Comparison of ENCODE assay signal across 1 cellular context in genomic region chr15:80058851-80059785, GRCh38.
TF ChIP-seq lines count a peak whose summit lies in the region.

ZFAND6 (plus strand) TSS chr15:80059676; CDS start chr15:80120345, 60,669 bp downstream.

TF ChIP-seq in HepG2, 621 proteins besides CTCF, POLR2A, EP300 and RAD21 (continued from another document and continues in another):
- TF ChIP-seq, protein P1, sequence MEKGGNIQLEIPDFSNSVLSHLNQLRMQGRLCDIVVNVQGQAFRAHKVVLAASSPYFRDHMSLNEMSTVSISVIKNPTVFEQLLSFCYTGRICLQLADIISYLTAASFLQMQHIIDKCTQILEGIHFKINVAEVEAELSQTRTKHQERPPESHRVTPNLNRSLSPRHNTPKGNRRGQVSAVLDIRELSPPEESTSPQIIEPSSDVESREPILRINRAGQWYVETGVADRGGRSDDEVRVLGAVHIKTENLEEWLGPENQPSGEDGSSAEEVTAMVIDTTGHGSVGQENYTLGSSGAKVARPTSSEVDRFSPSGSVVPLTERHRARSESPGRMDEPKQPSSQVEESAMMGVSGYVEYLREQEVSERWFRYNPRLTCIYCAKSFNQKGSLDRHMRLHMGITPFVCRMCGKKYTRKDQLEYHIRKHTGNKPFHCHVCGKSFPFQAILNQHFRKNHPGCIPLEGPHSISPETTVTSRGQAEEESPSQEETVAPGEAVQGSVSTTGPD (CRISPR knock-in tag; IDR thresholded peaks at IDR 0.05): no peak
- TF ChIP-seq DRAP1 (CRISPR knock-in tag; IDR thresholded peaks at IDR 0.05) (peak; percentile 96), ZBTB3 (CRISPR knock-in tag; IDR thresholded peaks at IDR 0.05; ENCODE audit: borderline replicate concordance, low read depth) (no peak), SOX6 (IDR thresholded peaks at IDR 0.05) (no peak), SOX6 (CRISPR knock-in tag; IDR thresholded peaks at IDR 0.05) (peak; percentile 45; the same call in 1 of the 2 replicates), ZNF546 (CRISPR knock-in tag; conservative IDR thresholded peaks at IDR 0.05) (no peak), SMC3 (IDR thresholded peaks at IDR 0.05; ENCODE audit: low read length) (no peak), ZBTB25 (CRISPR knock-in tag; IDR thresholded peaks at IDR 0.05) (peak; percentile 51; the same call in 1 of the 2 replicates), MED13 (CRISPR knock-in tag; IDR thresholded peaks at IDR 0.05) (no peak), RFX3 (CRISPR knock-in tag; IDR thresholded peaks at IDR 0.05) (no peak), ZNF557 (CRISPR knock-in tag; IDR thresholded peaks at IDR 0.05) (no peak), ARID5B (CRISPR knock-in tag; IDR thresholded peaks at IDR 0.05) (no peak; the same call in 1 of the 2 replicates), ZNF792 (CRISPR knock-in tag; IDR thresholded peaks at IDR 0.05) (peak; percentile 29; the same call in 1 of the 2 replicates), U2AF1 (optimal IDR thresholded peaks at IDR 0.05; ENCODE audit: low read depth, low read length) (no peak), CBX2 (IDR thresholded peaks at IDR 0.05; ENCODE audit: low read depth, low read length) (no peak), CBX2 (CRISPR knock-in tag; IDR thresholded peaks at IDR 0.05; ENCODE audit: low read depth) (no peak), ZNF34 (CRISPR knock-in tag; IDR thresholded peaks at IDR 0.05; ENCODE audit: borderline replicate concordance) (no peak), AGO2 (optimal IDR thresholded peaks at IDR 0.05; ENCODE audit: low read depth, low read length) (peak; percentile 9), TBL1XR1 (IDR thresholded peaks at IDR 0.05; ENCODE audit: borderline replicate concordance, low read length, partially characterized antibody) (peak; percentile 56), KDM1A (CRISPR knock-in tag; IDR thresholded peaks at IDR 0.05) (no peak), FOXK1 (CRISPR knock-in tag; IDR thresholded peaks at IDR 0.05; ENCODE audit: borderline replicate concordance, low read depth) (no peak), ZNF782 (CRISPR knock-in tag; IDR thresholded peaks at IDR 0.05; ENCODE audit: borderline replicate concordance) (peak; percentile 55; the same call in 1 of the 2 replicates), MATR3 (CRISPR knock-in tag; IDR thresholded peaks at IDR 0.05) (no peak)
- TF ChIP-seq, protein P2, sequence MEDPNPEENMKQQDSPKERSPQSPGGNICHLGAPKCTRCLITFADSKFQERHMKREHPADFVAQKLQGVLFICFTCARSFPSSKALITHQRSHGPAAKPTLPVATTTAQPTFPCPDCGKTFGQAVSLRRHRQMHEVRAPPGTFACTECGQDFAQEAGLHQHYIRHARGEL (CRISPR knock-in tag; IDR thresholded peaks at IDR 0.05): no peak
- TF ChIP-seq, protein P3, sequence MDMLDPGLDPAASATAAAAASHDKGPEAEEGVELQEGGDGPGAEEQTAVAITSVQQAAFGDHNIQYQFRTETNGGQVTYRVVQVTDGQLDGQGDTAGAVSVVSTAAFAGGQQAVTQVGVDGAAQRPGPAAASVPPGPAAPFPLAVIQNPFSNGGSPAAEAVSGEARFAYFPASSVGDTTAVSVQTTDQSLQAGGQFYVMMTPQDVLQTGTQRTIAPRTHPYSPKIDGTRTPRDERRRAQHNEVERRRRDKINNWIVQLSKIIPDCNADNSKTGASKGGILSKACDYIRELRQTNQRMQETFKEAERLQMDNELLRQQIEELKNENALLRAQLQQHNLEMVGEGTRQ (IDR thresholded peaks at IDR 0.05; ENCODE audit: low read depth, low read length): no peak
- TF ChIP-seq, protein P3 (CRISPR knock-in tag; IDR thresholded peaks at IDR 0.05; ENCODE audit: borderline replicate concordance): no peak
- TF ChIP-seq, protein P4, sequence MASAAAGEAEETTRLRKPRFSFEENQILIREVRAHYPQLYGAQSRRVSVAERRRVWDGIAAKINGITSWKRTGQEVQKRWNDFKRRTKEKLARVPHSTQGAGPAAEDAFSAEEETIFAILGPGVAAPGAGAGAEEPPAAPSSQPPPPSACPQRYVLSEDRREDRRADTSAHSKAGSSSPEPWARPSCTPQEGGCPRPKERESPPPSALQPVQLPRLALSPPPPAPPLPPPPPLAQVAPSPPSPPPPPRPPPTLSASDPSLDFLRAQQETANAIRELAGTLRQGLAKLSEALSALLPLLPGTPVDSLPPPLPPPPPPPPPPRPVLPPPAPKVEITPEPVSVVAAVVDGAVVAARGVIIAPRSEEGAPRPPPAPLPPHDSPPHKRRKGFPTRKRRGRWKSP (CRISPR knock-in tag; IDR thresholded peaks at IDR 0.05): peak; percentile 78; the same call in 1 of the 2 replicates
- TF ChIP-seq, protein P5, sequence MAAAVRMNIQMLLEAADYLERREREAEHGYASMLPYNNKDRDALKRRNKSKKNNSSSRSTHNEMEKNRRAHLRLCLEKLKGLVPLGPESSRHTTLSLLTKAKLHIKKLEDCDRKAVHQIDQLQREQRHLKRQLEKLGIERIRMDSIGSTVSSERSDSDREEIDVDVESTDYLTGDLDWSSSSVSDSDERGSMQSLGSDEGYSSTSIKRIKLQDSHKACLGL (CRISPR knock-in tag; IDR thresholded peaks at IDR 0.05): 0 out of 2 replicates have a peak, but pooled peaks have one; percentile 38
- TF ChIP-seq, protein P6, sequence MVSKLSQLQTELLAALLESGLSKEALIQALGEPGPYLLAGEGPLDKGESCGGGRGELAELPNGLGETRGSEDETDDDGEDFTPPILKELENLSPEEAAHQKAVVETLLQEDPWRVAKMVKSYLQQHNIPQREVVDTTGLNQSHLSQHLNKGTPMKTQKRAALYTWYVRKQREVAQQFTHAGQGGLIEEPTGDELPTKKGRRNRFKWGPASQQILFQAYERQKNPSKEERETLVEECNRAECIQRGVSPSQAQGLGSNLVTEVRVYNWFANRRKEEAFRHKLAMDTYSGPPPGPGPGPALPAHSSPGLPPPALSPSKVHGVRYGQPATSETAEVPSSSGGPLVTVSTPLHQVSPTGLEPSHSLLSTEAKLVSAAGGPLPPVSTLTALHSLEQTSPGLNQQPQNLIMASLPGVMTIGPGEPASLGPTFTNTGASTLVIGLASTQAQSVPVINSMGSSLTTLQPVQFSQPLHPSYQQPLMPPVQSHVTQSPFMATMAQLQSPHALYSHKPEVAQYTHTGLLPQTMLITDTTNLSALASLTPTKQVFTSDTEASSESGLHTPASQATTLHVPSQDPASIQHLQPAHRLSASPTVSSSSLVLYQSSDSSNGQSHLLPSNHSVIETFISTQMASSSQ (IDR thresholded peaks at IDR 0.05; ENCODE audit: low read depth): no peak
- TF ChIP-seq, protein P6 (CRISPR knock-in tag; IDR thresholded peaks at IDR 0.05; ENCODE audit: borderline replicate concordance): no peak; the same call in 1 of the 2 replicates
- TF ChIP-seq, protein P7, sequence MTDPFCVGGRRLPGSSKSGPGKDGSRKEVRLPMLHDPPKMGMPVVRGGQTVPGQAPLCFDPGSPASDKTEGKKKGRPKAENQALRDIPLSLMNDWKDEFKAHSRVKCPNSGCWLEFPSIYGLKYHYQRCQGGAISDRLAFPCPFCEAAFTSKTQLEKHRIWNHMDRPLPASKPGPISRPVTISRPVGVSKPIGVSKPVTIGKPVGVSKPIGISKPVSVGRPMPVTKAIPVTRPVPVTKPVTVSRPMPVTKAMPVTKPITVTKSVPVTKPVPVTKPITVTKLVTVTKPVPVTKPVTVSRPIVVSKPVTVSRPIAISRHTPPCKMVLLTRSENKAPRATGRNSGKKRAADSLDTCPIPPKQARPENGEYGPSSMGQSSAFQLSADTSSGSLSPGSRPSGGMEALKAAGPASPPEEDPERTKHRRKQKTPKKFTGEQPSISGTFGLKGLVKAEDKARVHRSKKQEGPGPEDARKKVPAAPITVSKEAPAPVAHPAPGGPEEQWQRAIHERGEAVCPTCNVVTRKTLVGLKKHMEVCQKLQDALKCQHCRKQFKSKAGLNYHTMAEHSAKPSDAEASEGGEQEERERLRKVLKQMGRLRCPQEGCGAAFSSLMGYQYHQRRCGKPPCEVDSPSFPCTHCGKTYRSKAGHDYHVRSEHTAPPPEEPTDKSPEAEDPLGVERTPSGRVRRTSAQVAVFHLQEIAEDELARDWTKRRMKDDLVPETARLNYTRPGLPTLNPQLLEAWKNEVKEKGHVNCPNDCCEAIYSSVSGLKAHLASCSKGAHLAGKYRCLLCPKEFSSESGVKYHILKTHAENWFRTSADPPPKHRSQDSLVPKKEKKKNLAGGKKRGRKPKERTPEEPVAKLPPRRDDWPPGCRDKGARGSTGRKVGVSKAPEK (CRISPR knock-in tag; IDR thresholded peaks at IDR 0.05; ENCODE audit: borderline replicate concordance): no peak
- TF ChIP-seq, protein P8, sequence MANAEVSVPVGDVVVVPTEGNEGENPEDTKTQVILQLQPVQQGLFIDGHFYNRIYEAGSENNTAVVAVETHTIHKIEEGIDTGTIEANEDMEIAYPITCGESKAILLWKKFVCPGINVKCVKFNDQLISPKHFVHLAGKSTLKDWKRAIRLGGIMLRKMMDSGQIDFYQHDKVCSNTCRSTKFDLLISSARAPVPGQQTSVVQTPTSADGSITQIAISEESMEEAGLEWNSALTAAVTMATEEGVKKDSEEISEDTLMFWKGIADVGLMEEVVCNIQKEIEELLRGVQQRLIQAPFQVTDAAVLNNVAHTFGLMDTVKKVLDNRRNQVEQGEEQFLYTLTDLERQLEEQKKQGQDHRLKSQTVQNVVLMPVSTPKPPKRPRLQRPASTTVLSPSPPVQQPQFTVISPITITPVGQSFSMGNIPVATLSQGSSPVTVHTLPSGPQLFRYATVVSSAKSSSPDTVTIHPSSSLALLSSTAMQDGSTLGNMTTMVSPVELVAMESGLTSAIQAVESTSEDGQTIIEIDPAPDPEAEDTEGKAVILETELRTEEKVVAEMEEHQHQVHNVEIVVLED (CRISPR knock-in tag; IDR thresholded peaks at IDR 0.05; ENCODE audit: borderline replicate concordance): no peak; the same call in 1 of the 2 replicates
- TF ChIP-seq, protein P9, sequence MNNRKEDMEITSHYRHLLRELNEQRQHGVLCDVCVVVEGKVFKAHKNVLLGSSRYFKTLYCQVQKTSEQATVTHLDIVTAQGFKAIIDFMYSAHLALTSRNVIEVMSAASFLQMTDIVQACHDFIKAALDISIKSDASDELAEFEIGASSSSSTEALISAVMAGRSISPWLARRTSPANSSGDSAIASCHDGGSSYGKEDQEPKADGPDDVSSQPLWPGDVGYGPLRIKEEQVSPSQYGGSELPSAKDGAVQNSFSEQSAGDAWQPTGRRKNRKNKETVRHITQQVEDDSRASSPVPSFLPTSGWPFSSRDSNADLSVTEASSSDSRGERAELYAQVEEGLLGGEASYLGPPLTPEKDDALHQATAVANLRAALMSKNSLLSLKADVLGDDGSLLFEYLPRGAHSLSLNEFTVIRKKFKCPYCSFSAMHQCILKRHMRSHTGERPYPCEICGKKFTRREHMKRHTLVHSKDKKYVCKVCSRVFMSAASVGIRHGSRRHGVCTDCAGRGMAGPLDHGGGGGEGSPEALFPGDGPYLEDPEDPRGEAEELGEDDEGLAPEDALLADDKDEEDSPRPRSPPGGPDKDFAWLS (CRISPR knock-in tag; IDR thresholded peaks at IDR 0.05; ENCODE audit: borderline replicate concordance): no peak
